Comparison of ENCODE assay signal across 8 cellular contexts in the genomic region with DNA sequence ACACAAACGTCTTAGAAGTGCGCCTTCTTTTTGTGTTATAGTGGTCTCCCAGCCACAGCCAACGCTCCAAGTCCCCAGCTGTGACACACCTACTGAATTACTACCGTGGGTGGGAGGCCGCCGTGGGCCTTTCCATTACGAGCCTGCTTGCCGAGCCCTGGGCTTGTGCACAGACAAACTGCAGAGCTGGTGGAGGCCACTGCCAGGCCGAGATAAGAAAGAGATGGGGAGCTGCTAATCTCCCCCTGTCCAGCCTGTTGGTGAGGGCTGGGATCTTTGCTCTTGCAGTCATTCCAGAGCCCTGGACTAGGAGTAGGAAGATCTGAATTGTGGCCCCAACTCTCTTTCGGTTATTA. TPM values are rescaled to one million over a fixed set of nuclear protein-coding genes. Genes with fewer than 3 reads are reported as not detected.
DNase-seq lines count a peak whose midpoint lies in the region; ATAC-seq lines count a peak whose summit lies in the region.

No MANE protein-coding gene starts in this region.

- peak overlapping the region; percentile 94 for H3K4me3 ChIP-seq in iPS-11a (ENCODE audit: low read depth, low read length)

- H3K27ac Mint-ChIP-seq in activated T-helper 17 cell treated with anti-CD3 and anti-CD28 coated beads, Interleukin-2, amount 50 U/mL, for 72 hours: peak overlapping the region; percentile 93

- DNase-seq in stimulated activated CD4-positive, alpha-beta T cell treated with anti-CD3 and anti-CD28 coated beads, Interleukin-2, amount 100 ng/mL, for 4 hours (ENCODE audit: low read depth): peak; percentile 49
- DNase-seq in NCI-H82 (lab: John Stamatoyannopoulos, UW): no peak

- peaks cover 30% of the 10 kb centered on the region for H3K36me3 Mint-ChIP-seq in activated T-helper 17 cell treated with anti-CD3 and anti-CD28 coated beads, Interleukin-2, amount 50 U/mL, for 72 hours (ENCODE audit: low read depth)

- no peaks in the 10 kb centered on the region for H3K4me1 Mint-ChIP-seq in activated T-helper 17 cell treated with anti-CD3 and anti-CD28 coated beads, Interleukin-2, amount 50 U/mL, for 72 hours

- H3K4me3 Mint-ChIP-seq in activated T-helper 17 cell treated with anti-CD3 and anti-CD28 coated beads, Interleukin-2, amount 50 U/mL, for 72 hours: peak overlapping the region; percentile 96

- no peaks in the 10 kb centered on the region for H3K9me3 Mint-ChIP-seq in activated T-helper 17 cell treated with anti-CD3 and anti-CD28 coated beads, Interleukin-2, amount 50 U/mL, for 72 hours

- H3K27me3 Mint-ChIP-seq in activated T-helper 17 cell treated with anti-CD3 and anti-CD28 coated beads, Interleukin-2, amount 50 U/mL, for 72 hours: no peaks in the 10 kb centered on the region

- peak; percentile 9 for ATAC-seq in GM18867 (IDR thresholded peaks at IDR 0.05; ENCODE audit: unreplicated experiment)
- peak; percentile 5 for ATAC-seq in HG03432 (IDR thresholded peaks at IDR 0.05; ENCODE audit: unreplicated experiment)
- peak; percentile 22 for ATAC-seq in activated T-helper 17 cell treated with anti-CD3 and anti-CD28 coated beads, Interleukin-2, amount 50 U/mL, for 72 hours (replicated peaks)
- ATAC-seq in HG02588 (IDR thresholded peaks at IDR 0.05; ENCODE audit: unreplicated experiment): no peak
- ATAC-seq in GM18870 (IDR thresholded peaks at IDR 0.05; ENCODE audit: unreplicated experiment): no peak

RNA-seq across cellular contexts. Expression of a gene that starts 0.8 kb away (rescaled TPM):
- total RNA-seq in activated T-helper 17 cell treated with anti-CD3 and anti-CD28 coated beads, Interleukin-2, amount 50 U/mL, for 72 hours: 10 to 100 TPM; 15.7 to 26.3 TPM

RNA-seq across cellular contexts. Expression of a gene that starts 16.2 kb away (rescaled TPM):
- 10 to 100 TPM; 57.6 to 85.7 TPM for total RNA-seq in activated T-helper 17 cell treated with anti-CD3 and anti-CD28 coated beads, Interleukin-2, amount 50 U/mL, for 72 hours

RNA-seq across cellular contexts. Expression of a gene that starts 17.9 kb away (rescaled TPM):
- 10 to 100 TPM; 31.7 to 33.7 TPM for total RNA-seq in activated T-helper 17 cell treated with anti-CD3 and anti-CD28 coated beads, Interleukin-2, amount 50 U/mL, for 72 hours

RNA-seq across cellular contexts. Expression of a gene that starts 21.6 kb away (rescaled TPM):
- 10 to 100 TPM; 16.5 to 26.4 TPM for total RNA-seq in activated T-helper 17 cell treated with anti-CD3 and anti-CD28 coated beads, Interleukin-2, amount 50 U/mL, for 72 hours

RNA-seq across cellular contexts. Expression of a gene that starts 28.5 kb away (rescaled TPM):
- total RNA-seq in activated T-helper 17 cell treated with anti-CD3 and anti-CD28 coated beads, Interleukin-2, amount 50 U/mL, for 72 hours: 100 to 1,000 TPM in 1 of 2 donors, 10 to 100 TPM in 1; 67.7 to 117 TPM

Comparison
In these comparisons a context has a peak if more than half of its experiments do, and no peak if none do; other contexts are left out.
1. ATAC-seq: peak in GM18867 (single experiment), HG03432 (single experiment) and activated T-helper 17 cell treated with anti-CD3 and anti-CD28 coated beads, Interleukin-2, amount 50 U/mL, for 72 hours (single experiment); none in HG02588 (single experiment) and GM18870 (single experiment).